Comparison of ENCODE assay signal across 2 cellular contexts in genomic region chr12:33429468-33429867, GRCh38.
TF ChIP-seq lines count a peak whose summit lies in the region.

No MANE protein-coding gene starts in this region.

TF ChIP-seq in HEK293, 187 proteins besides CTCF, POLR2A, EP300 and RAD21 (continued from another document):
- TF ChIP-seq ZNF398 (tag by site-specific recombination; IDR thresholded peaks at IDR 0.05): no peak

TF ChIP-seq in K562, 482 proteins besides CTCF, POLR2A, EP300 and RAD21 (continued from another document):
- TF ChIP-seq, protein P1, sequence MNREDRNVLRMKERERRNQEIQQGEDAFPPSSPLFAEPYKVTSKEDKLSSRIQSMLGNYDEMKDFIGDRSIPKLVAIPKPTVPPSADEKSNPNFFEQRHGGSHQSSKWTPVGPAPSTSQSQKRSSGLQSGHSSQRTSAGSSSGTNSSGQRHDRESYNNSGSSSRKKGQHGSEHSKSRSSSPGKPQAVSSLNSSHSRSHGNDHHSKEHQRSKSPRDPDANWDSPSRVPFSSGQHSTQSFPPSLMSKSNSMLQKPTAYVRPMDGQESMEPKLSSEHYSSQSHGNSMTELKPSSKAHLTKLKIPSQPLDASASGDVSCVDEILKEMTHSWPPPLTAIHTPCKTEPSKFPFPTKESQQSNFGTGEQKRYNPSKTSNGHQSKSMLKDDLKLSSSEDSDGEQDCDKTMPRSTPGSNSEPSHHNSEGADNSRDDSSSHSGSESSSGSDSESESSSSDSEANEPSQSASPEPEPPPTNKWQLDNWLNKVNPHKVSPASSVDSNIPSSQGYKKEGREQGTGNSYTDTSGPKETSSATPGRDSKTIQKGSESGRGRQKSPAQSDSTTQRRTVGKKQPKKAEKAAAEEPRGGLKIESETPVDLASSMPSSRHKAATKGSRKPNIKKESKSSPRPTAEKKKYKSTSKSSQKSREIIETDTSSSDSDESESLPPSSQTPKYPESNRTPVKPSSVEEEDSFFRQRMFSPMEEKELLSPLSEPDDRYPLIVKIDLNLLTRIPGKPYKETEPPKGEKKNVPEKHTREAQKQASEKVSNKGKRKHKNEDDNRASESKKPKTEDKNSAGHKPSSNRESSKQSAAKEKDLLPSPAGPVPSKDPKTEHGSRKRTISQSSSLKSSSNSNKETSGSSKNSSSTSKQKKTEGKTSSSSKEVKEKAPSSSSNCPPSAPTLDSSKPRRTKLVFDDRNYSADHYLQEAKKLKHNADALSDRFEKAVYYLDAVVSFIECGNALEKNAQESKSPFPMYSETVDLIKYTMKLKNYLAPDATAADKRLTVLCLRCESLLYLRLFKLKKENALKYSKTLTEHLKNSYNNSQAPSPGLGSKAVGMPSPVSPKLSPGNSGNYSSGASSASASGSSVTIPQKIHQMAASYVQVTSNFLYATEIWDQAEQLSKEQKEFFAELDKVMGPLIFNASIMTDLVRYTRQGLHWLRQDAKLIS (CRISPR knock-in tag; IDR thresholded peaks at IDR 0.05): no peak
- TF ChIP-seq NFE2 (IDR thresholded peaks at IDR 0.05; ENCODE audit: low read depth): no peak
- no peak for TF ChIP-seq TEAD4 (IDR thresholded peaks at IDR 0.05; ENCODE audit: low read length)
- TF ChIP-seq TEAD4 (CRISPR knock-in tag; IDR thresholded peaks at IDR 0.05; ENCODE audit: borderline replicate concordance): no peak
- TF ChIP-seq ATF1 (CRISPR knock-in tag; IDR thresholded peaks at IDR 0.05): no peak
- peak; percentile 70 for TF ChIP-seq ATF1 (tag; IDR thresholded peaks at IDR 0.05)
- TF ChIP-seq GATA2 (CRISPR knock-in tag; IDR thresholded peaks at IDR 0.05): no peak
- TF ChIP-seq SAFB (IDR thresholded peaks at IDR 0.05; ENCODE audit: borderline replicate concordance, low read depth, low read length): no peak
- TF ChIP-seq TCF3 (CRISPR knock-in tag; IDR thresholded peaks at IDR 0.05): no peak
- no peak for TF ChIP-seq NR4A1 (CRISPR knock-in tag; IDR thresholded peaks at IDR 0.05)
- TF ChIP-seq NR4A1 (tag; IDR thresholded peaks at IDR 0.05): no peak
- no peak for TF ChIP-seq MXI1 (IDR thresholded peaks at IDR 0.05; ENCODE audit: low read depth, low read length)
- no peak for TF ChIP-seq ZNF280A (IDR thresholded peaks at IDR 0.05; ENCODE audit: low read depth, partially characterized antibody)
- TF ChIP-seq, protein P2, sequence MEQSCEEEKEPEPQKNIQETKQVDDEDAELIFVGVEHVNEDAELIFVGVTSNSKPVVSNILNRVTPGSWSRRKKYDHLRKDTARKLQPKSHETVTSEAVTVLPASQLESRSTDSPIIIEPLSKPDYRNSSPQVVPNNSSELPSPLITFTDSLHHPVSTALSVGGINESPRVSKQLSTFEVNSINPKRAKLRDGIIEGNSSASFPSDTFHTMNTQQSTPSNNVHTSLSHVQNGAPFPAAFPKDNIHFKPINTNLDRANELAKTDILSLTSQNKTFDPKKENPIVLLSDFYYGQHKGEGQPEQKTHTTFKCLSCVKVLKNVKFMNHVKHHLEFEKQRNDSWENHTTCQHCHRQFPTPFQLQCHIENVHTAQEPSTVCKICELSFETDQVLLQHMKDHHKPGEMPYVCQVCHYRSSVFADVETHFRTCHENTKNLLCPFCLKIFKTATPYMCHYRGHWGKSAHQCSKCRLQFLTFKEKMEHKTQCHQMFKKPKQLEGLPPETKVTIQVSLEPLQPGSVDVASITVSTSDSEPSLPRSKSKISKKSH (CRISPR knock-in tag; IDR thresholded peaks at IDR 0.05): no peak
- no peak for TF ChIP-seq TCFL5 (CRISPR knock-in tag; conservative IDR thresholded peaks at IDR 0.05)
- TF ChIP-seq CREB1 (IDR thresholded peaks at IDR 0.05): peak; percentile 17; the same call in 1 of the 2 replicates
- no peak for TF ChIP-seq CREB1 (CRISPR knock-in tag; IDR thresholded peaks at IDR 0.05)
- TF ChIP-seq DMBX1 (CRISPR knock-in tag; IDR thresholded peaks at IDR 0.05; ENCODE audit: borderline replicate concordance): no peak
- TF ChIP-seq, protein P3, sequence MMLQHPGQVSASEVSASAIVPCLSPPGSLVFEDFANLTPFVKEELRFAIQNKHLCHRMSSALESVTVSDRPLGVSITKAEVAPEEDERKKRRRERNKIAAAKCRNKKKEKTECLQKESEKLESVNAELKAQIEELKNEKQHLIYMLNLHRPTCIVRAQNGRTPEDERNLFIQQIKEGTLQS (IDR thresholded peaks at IDR 0.05): peak; percentile 94
- TF ChIP-seq, protein P3 (CRISPR knock-in tag; conservative IDR thresholded peaks at IDR 0.05): no peak
- TF ChIP-seq JUNB (CRISPR knock-in tag; conservative IDR thresholded peaks at IDR 0.05): peak; percentile 81
- no peak for TF ChIP-seq ZNF324 (CRISPR knock-in tag; IDR thresholded peaks at IDR 0.05)
- TF ChIP-seq NR2C1 (IDR thresholded peaks at IDR 0.05): no peak
- no peak for TF ChIP-seq NR2C1 (tag; IDR thresholded peaks at IDR 0.05)
- TF ChIP-seq, protein P4, sequence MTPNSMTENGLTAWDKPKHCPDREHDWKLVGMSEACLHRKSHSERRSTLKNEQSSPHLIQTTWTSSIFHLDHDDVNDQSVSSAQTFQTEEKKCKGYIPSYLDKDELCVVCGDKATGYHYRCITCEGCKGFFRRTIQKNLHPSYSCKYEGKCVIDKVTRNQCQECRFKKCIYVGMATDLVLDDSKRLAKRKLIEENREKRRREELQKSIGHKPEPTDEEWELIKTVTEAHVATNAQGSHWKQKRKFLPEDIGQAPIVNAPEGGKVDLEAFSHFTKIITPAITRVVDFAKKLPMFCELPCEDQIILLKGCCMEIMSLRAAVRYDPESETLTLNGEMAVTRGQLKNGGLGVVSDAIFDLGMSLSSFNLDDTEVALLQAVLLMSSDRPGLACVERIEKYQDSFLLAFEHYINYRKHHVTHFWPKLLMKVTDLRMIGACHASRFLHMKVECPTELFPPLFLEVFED (CRISPR knock-in tag; conservative IDR thresholded peaks at IDR 0.05): no peak
- peak; percentile 92 for TF ChIP-seq ATF7 (IDR thresholded peaks at IDR 0.05)
- TF ChIP-seq ELF4 (CRISPR knock-in tag; IDR thresholded peaks at IDR 0.05): no peak
- TF ChIP-seq HNRNPH1 (optimal IDR thresholded peaks at IDR 0.05; ENCODE audit: low read depth, low read length): no peak
- TF ChIP-seq RBM17 (IDR thresholded peaks at IDR 0.05; ENCODE audit: borderline replicate concordance, low read depth, low read length): no peak
- no peak for TF ChIP-seq ZNF75A (CRISPR knock-in tag; IDR thresholded peaks at IDR 0.05)
- no peak for TF ChIP-seq SNIP1 (IDR thresholded peaks at IDR 0.05; ENCODE audit: low read depth)
- no peak for TF ChIP-seq SRSF1 (IDR thresholded peaks at IDR 0.05; ENCODE audit: low read depth, low read length)
- no peak for TF ChIP-seq TGIF2 (CRISPR knock-in tag; IDR thresholded peaks at IDR 0.05)
- TF ChIP-seq, protein P5, sequence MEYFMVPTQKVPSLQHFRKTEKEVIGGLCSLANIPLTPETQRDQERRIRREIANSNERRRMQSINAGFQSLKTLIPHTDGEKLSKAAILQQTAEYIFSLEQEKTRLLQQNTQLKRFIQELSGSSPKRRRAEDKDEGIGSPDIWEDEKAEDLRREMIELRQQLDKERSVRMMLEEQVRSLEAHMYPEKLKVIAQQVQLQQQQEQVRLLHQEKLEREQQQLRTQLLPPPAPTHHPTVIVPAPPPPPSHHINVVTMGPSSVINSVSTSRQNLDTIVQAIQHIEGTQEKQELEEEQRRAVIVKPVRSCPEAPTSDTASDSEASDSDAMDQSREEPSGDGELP (CRISPR knock-in tag; IDR thresholded peaks at IDR 0.05; ENCODE audit: borderline replicate concordance): no peak
- TF ChIP-seq JUND (IDR thresholded peaks at IDR 0.05; ENCODE audit: borderline replicate concordance, low read depth, low read length): peak; percentile 83
- peak; percentile 80; the same call in 1 of the 3 replicates for TF ChIP-seq JUND (tag; IDR thresholded peaks at IDR 0.05; ENCODE audit: borderline replicate concordance, low read depth, low read length)
- TF ChIP-seq ZFP91 (CRISPR knock-in tag; IDR thresholded peaks at IDR 0.05): no peak
- peak; percentile 55 for TF ChIP-seq JUN (IDR thresholded peaks at IDR 0.05; ENCODE audit: borderline replicate concordance, low read depth, low read length)
- no peak for TF ChIP-seq JUN (CRISPR knock-in tag; IDR thresholded peaks at IDR 0.05; ENCODE audit: borderline replicate concordance)
- no peak for TF ChIP-seq NCOA4 (IDR thresholded peaks at IDR 0.05; ENCODE audit: partially characterized antibody)
- TF ChIP-seq CREM (IDR thresholded peaks at IDR 0.05; ENCODE audit: low read depth): 0 out of 2 replicates have a peak, but pooled peaks have one; percentile 16
- TF ChIP-seq SLC30A9 (CRISPR knock-in tag; IDR thresholded peaks at IDR 0.05): no peak
- TF ChIP-seq, protein P6, sequence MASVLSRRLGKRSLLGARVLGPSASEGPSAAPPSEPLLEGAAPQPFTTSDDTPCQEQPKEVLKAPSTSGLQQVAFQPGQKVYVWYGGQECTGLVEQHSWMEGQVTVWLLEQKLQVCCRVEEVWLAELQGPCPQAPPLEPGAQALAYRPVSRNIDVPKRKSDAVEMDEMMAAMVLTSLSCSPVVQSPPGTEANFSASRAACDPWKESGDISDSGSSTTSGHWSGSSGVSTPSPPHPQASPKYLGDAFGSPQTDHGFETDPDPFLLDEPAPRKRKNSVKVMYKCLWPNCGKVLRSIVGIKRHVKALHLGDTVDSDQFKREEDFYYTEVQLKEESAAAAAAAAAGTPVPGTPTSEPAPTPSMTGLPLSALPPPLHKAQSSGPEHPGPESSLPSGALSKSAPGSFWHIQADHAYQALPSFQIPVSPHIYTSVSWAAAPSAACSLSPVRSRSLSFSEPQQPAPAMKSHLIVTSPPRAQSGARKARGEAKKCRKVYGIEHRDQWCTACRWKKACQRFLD (CRISPR knock-in tag; IDR thresholded peaks at IDR 0.05): no peak
